In genomic region chr4:52611030-52611555, GRCh38 we compare ENCODE assay signal across 25 cellular contexts.
"Had no signal": no experiment of that assay in that cellular context is flagged by ENCODE, and none has a peak within 500 bp of the region (broad histone marks: within the 10 kb centered on the region; RNA-seq: fewer than 3 reads in every experiment).

No MANE protein-coding gene starts in this region.

- H3K9me3 ChIP-seq: ascending aorta, body of pancreas, SJSA1 had no signal

- H3K4me1 ChIP-seq: ascending aorta, body of pancreas had no signal

- H3K27ac ChIP-seq: ascending aorta, body of pancreas, SJSA1 had no signal

- ATAC-seq: activated naive CD4-positive, alpha-beta T cell treated with anti-CD3 and anti-CD28 coated beads, Interleukin-2, amount 50 U/mL, for 72 hours; activated naive CD8-positive, alpha-beta T cell treated with anti-CD3 and anti-CD28 coated beads, Interleukin-2, amount 50 U/mL, for 24 hours; activated T-cell treated with anti-CD3 and anti-CD28 coated beads, Interleukin-2, amount 50 U/mL, for 4 hours; body of pancreas; SK-N-SH treated with all-trans-retinoic acid at 6 μM for 48 hours had no signal

- H3K27me3 ChIP-seq: ascending aorta, body of pancreas, SJSA1 had no signal

- H3K4me3 ChIP-seq: ascending aorta, body of pancreas, SJSA1 had no signal

- DNase-seq: activated B cell treated with CpG ODN at 0.5 μM for 24 hours; activated CD4-positive, alpha-beta memory T cell treated with anti-CD3 and anti-CD28 coated beads for 36 hours; activated CD4-positive, alpha-beta T cell treated with anti-CD3 and anti-CD28 coated beads, Interleukin-2, amount 10 ng/mL, durations not matched to agents 7 days and 5 days; activated CD8-positive, alpha-beta memory T cell treated with anti-CD3 and anti-CD28 coated beads for 24 hours; activated effector memory CD4-positive, alpha-beta T cell treated with anti-CD3 and anti-CD28 coated beads, Interleukin-2, amount 50 U/mL, for 16 hours; activated naive CD4-positive, alpha-beta T cell treated with Interleukin-2 at 50 U/mL for 16 hours; activated naive CD8-positive, alpha-beta T cell treated with anti-CD3 and anti-CD28 coated beads, Interleukin-2, amount 50 U/mL, for 24 hours; activated T-cell treated with anti-CD3 and anti-CD28 coated beads, Interleukin-2, amount 50 U/mL, for 4 hours; amniotic stem cell; body of pancreas; MM.1S; NCI-H1105; NCI-H1436 treated with DMSO at 0.1 percent for 48 hours; NCI-H187 treated with DMSO at 0.1 percent for 48 hours; NCI-H2081 treated with DMSO at 0.1 percent for 48 hours; NCI-H2171; NCI-H345; NCI-H510A; NCI-H526 treated with DMSO at 0.1 percent for 48 hours; NCI-H82; SW 1271 had no signal
